Comparison of ENCODE assay signal across 8 cellular contexts in the genomic region with DNA sequence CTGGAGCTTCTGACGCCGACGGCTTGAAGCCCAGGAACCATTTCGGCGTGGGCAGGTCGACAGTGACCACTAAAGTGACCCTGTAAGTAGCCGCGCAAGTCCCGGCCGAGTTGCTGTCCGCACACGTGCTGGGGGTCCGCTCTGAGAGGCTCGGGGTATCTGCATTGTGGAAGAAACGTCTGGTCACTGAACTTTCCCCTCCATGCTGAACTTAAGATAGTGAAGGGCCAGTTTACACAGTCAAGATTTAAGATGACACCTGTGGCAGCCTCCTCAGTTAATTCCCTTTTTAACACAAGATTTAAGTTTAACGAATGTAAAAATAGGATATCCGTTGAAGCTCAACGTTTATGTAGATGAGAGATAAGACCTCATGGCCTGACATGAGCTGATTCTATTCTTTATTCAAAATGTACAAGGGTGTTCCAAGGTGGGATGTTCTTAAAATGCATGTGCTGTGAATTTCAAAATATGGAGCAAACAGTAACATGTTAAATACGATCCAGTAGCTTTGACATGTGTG.
DNase-seq lines count a peak whose midpoint lies in the region; ATAC-seq, FAIRE-seq and TF ChIP-seq lines count a peak whose summit lies in the region.

No MANE protein-coding gene starts in this region.

- H3K36me3 Mint-ChIP-seq in HFFc6 (ENCODE audit: low read depth): no peaks in the 10 kb centered on the region

- peak overlapping the region; percentile 69 for H3K27ac Mint-ChIP-seq in HFFc6

- H3K4me2 ChIP-seq in GM12878 (ENCODE audit: control insufficient read depth, insufficient read depth): peak overlapping the region; percentile 95

- in situ Hi-C loops in GM12878 (cut with MboI): loop anchor here (25.0 kb wide), 1 partner anchor 1051 kb away; no protein-coding TSS in a partner anchor

- H3K4me3 Mint-ChIP-seq in HFFc6: peak overlapping the region; percentile 89

- H3K4me3 ChIP-seq in AG04450 (ENCODE audit: low read depth, low read length): peak overlapping the region; percentile 71
- H3K4me3 ChIP-seq in GM12878: peak overlapping the region; percentile 87
- peak overlapping the region; percentile 81 for H3K4me3 ChIP-seq in mononuclear cell (ENCODE audit: low read length)

- intact Hi-C loops in GM12878 (cut with micrococcal nuclease; ENCODE audit: unreplicated experiment): loop anchor here (1.0 kb wide), 2 partner anchors 7 to 65 kb away; no protein-coding TSS in a partner anchor

- no peaks in the 10 kb centered on the region for H3K36me3 ChIP-seq in GM12878 (ENCODE audit: control insufficient read depth in 2 of 2, insufficient read depth in 2 of 2, low read length in 1 of 2)

- WGBS in GM12878 (ENCODE audit: insufficient coverage, insufficient replicate concordance, low lambda C conversion rate, missing lambda C conversion rate): 2% methylated on average over 19 of the region's 19 CpGs

- peak; percentile 90 for FAIRE-seq in GM12878 (lab: Jason Lieb, UNC)

- H3K9me3 ChIP-seq in AG04450 (ENCODE audit: control insufficient read depth, insufficient read depth, low read length): no peaks in the 10 kb centered on the region; the same call in 1 of the 2 replicates
- H3K9me3 ChIP-seq in GM12878 (replicated peaks; ENCODE audit: control insufficient read depth, insufficient read depth, low read length): no peaks in the 10 kb centered on the region
- H3K9me3 ChIP-seq in mononuclear cell (ENCODE audit: low read depth, low read length): no peaks in the 10 kb centered on the region

- DNase-seq in AG04450 (ENCODE audit: low read depth, low spot score): no peak
- no peak for DNase-seq in HFFc6
- no peak for DNase-seq in GM12878 (ENCODE audit: low read depth, low spot score)
- no peak for DNase-seq in NCI-H2081 (lab: John Stamatoyannopoulos, UW)
- DNase-seq in mesenteric fat pad (ENCODE audit: low spot score): no peak
- no peak for DNase-seq in activated CD4-positive, alpha-beta T cell treated with anti-CD3 and anti-CD28 coated beads, Interleukin-2, amount 50 U/mL, for 48 hours

- H3K79me2 ChIP-seq in GM12878 (ENCODE audit: control insufficient read depth, insufficient read depth, low read length): peaks cover 62% of the 10 kb centered on the region

- ATAC-seq in GM12878: peak; percentile 6
- no peak for ATAC-seq in activated CD4-positive, CD25-positive, alpha-beta regulatory T cell treated with anti-CD3 and anti-CD28 coated beads, Interleukin-2, amount 50 U/mL, for 24 hours

- no peak for TF ChIP-seq CTCF in AG04450 (IDR thresholded peaks at IDR 0.05; ENCODE audit: low read depth, low read length)
- no peak for TF ChIP-seq CTCF in HFFc6 (IDR thresholded peaks at IDR 0.05)
- TF ChIP-seq CTCF in GM12878 (IDR thresholded peaks at IDR 0.05 in 2 of 3, conservative IDR thresholded peaks at IDR 0.05 in 1 of 3; ENCODE audit: control insufficient read depth in 2 of 3, extremely low read depth in 1 of 3, insufficient read depth in 1 of 3, low read depth in 3 of 3, low read length in 3 of 3): no peak

- BruUV-seq in GM12878 (replicated peaks; lab: Mats Ljungman, UMichigan): TSS peak; percentile 56

- no peak for TF ChIP-seq RAD21 in GM12878 (IDR thresholded peaks at IDR 0.05; ENCODE audit: insufficient read depth, low read depth, low read length)

- TF ChIP-seq POLR2A in GM12878 (IDR thresholded peaks at IDR 0.05; ENCODE audit: low read depth, low read length): no peak

- H3K27me3 ChIP-seq in AG04450 (ENCODE audit: control insufficient read depth, insufficient read depth, low read length): peaks cover 3% of the 10 kb centered on the region
- H3K27me3 ChIP-seq in GM12878 (replicated peaks in 1 of 2; ENCODE audit: control insufficient read depth in 2 of 2, insufficient read depth in 2 of 2, low read length in 1 of 2): no peaks in the 10 kb centered on the region; a peak in 1 of 4 replicates
- no peaks in the 10 kb centered on the region for H3K27me3 ChIP-seq in mononuclear cell (ENCODE audit: insufficient read depth, low read length)

- H4K20me1 ChIP-seq in GM12878 (ENCODE audit: control insufficient read depth, insufficient read depth): no peaks in the 10 kb centered on the region

- SMC1A ChIA-PET in GM12878 (lab: Charles Lee; ENCODE audit: uncharacterized antibody, unreplicated experiment): interaction anchor here (0.8 to 6.5 kb wide), 15 partner anchors 10 to 332 kb away, joined by 3 to 109 read pairs (median 6); no protein-coding TSS in a partner anchor

- H3K4me1 ChIP-seq in GM12878 (ENCODE audit: control insufficient read depth, insufficient read depth, low read length) (peaks cover 5% of the 10 kb centered on the region; the same call in 1 of the 2 replicates), mononuclear cell (ENCODE audit: insufficient read depth, low read length) (peaks cover 64% of the 10 kb centered on the region)

- CTCF ChIA-PET in AG04450 (lab: Charles Lee): interaction anchor here (0.7 to 2.0 kb wide), 8 partner anchors 12 to 467 kb away, joined by 3 to 11 read pairs (median 5); a partner anchor contains a TSS
- CTCF ChIA-PET in GM12878 (lab: Yijun Ruan, JAX): interaction anchor here (0.5 to 6.8 kb wide), 16 partner anchors 8 to 1030 kb away, joined by 3 to 79 read pairs (median 4); no protein-coding TSS in a partner anchor

- H2AFZ ChIP-seq in GM12878 (ENCODE audit: control insufficient read depth, low read depth, low read length): peak overlapping the region; percentile 45

- H3K9ac ChIP-seq in GM12878 (ENCODE audit: control insufficient read depth, insufficient read depth, low read length): peak overlapping the region; percentile 79

- POLR2A ChIA-PET in AG04450 (lab: Yijun Ruan, JAX) (interaction anchor here (1.3 kb wide), 1 partner anchor 49 kb away, joined by 4 read pairs; no protein-coding TSS in a partner anchor), GM12878 (lab: Charles Lee) (interaction anchor here (0.5 to 5.6 kb wide), 6 partner anchors 8 to 1022 kb away, joined by 3 to 47 read pairs (median 3); no protein-coding TSS in a partner anchor)

- H3K9me3 Mint-ChIP-seq in HFFc6: no peaks in the 10 kb centered on the region

- peaks cover 55% of the 10 kb centered on the region for H3K4me1 Mint-ChIP-seq in HFFc6 (ENCODE audit: low read depth)

- peaks cover 18% of the 10 kb centered on the region for H3K27me3 Mint-ChIP-seq in HFFc6 (ENCODE audit: insufficient read depth)

- H3K27ac ChIP-seq in AG04450 (ENCODE audit: low read depth, low read length) (no peak overlapping the region), GM12878 (ENCODE audit: control insufficient read depth, insufficient read depth) (peak overlapping the region; percentile 90)

- RAD21 ChIA-PET in GM12878 (lab: Charles Lee; ENCODE audit: unreplicated experiment): interaction anchor here (1.2 to 4.7 kb wide), 10 partner anchors 11 to 124 kb away, joined by 3 to 101 read pairs (median 6); no protein-coding TSS in a partner anchor

- no peak for TF ChIP-seq EP300 in GM12878 (IDR thresholded peaks at IDR 0.05; ENCODE audit: borderline replicate concordance in 1 of 2, control insufficient read depth in 1 of 2, low read depth in 2 of 2, low read length in 2 of 2)

TF ChIP-seq in GM12878, 131 proteins besides CTCF, POLR2A, EP300 and RAD21:
- TF ChIP-seq GATAD2B (conservative IDR thresholded peaks at IDR 0.05; ENCODE audit: low read depth): 0 out of 2 replicates have a peak, but pooled peaks have one; percentile 5
- TF ChIP-seq KLF5 (IDR thresholded peaks at IDR 0.05; ENCODE audit: partially characterized antibody): no peak
- TF ChIP-seq, protein P1, sequence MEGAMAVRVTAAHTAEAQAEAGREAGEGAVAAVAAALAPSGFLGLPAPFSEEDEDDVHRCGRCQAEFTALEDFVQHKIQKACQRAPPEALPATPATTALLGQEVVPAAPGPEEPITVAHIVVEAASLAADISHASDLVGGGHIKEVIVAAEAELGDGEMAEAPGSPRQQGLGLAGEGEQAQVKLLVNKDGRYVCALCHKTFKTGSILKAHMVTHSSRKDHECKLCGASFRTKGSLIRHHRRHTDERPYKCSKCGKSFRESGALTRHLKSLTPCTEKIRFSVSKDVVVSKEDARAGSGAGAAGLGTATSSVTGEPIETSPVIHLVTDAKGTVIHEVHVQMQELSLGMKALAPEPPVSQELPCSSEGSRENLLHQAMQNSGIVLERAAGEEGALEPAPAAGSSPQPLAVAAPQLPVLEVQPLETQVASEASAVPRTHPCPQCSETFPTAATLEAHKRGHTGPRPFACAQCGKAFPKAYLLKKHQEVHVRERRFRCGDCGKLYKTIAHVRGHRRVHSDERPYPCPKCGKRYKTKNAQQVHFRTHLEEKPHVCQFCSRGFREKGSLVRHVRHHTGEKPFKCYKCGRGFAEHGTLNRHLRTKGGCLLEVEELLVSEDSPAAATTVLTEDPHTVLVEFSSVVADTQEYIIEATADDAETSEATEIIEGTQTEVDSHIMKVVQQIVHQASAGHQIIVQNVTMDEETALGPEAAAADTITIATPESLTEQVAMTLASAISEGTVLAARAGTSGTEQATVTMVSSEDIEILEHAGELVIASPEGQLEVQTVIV (IDR thresholded peaks at IDR 0.05; ENCODE audit: borderline replicate concordance, partially characterized antibody): no peak
- TF ChIP-seq MEF2A (IDR thresholded peaks at IDR 0.05; ENCODE audit: insufficient read depth, low read depth, low read length): no peak
- no peak for TF ChIP-seq DPF2 (IDR thresholded peaks at IDR 0.05)
- no peak for TF ChIP-seq TBL1XR1 (IDR thresholded peaks at IDR 0.05; ENCODE audit: low read depth, low read length)
- no peak for TF ChIP-seq BRCA1 (IDR thresholded peaks at IDR 0.05; ENCODE audit: low read depth, low read length)
- 0 out of 2 replicates have a peak, but pooled peaks have one; percentile 6 for TF ChIP-seq RUNX3 (IDR thresholded peaks at IDR 0.05; ENCODE audit: low read length)
- TF ChIP-seq TCF3 (IDR thresholded peaks at IDR 0.05; ENCODE audit: borderline replicate concordance, insufficient read depth, low read depth, low read length): no peak
- no peak for TF ChIP-seq KAT2A (conservative IDR thresholded peaks at IDR 0.05; ENCODE audit: control insufficient read depth, low read depth, low read length)
- no peak for TF ChIP-seq WRNIP1 (IDR thresholded peaks at IDR 0.05; ENCODE audit: borderline replicate concordance, low read depth, low read length)
- TF ChIP-seq NFXL1 (IDR thresholded peaks at IDR 0.05; ENCODE audit: borderline replicate concordance): no peak
- TF ChIP-seq ZBED1 (IDR thresholded peaks at IDR 0.05; ENCODE audit: borderline replicate concordance): 0 out of 2 replicates have a peak, but pooled peaks have one; percentile 11
- TF ChIP-seq BHLHE40 (IDR thresholded peaks at IDR 0.05; ENCODE audit: borderline replicate concordance in 1 of 2, low read depth in 2 of 2, low read length in 1 of 2): peak in 1 of 2 experiments; percentile 47; a peak in 3 of 4 replicates
TF ChIP-seq in GM12878: peak in this region for 4.
